15 cellular contexts compared by ENCODE assay signal in the genomic region with DNA sequence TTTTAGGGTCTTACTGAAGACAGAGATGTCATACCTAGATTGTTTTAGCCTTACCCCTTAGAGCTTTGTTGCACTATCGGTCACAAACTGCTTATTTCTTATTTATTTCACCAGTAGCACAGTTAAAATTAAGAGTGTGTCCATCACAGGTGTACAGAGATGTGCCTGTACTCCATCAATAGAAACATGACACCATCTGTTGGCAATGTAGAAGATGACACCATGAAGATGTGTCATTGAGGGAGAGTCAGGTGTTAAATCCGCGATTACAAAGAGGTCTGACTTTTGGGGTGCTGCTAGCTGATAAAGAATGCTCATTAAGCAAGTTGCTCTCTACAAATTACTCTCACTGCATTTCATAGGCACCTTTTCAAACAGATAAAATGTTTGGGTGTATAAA.
DNase-seq lines count a peak whose midpoint lies in the region; ATAC-seq and TF ChIP-seq lines count a peak whose summit lies in the region.
"Had no signal": no experiment of that assay in that cellular context is flagged by ENCODE, and none has a peak within 500 bp of the region (broad histone marks: within the 10 kb centered on the region; RNA-seq: fewer than 3 reads in every experiment).

No MANE protein-coding gene starts in this region.

- DNase-seq in activated naive CD4-positive, alpha-beta T cell treated with anti-CD3 and anti-CD28 coated beads, Interleukin-2, amount 50 U/mL, for 16 hours: no peak
- no peak for DNase-seq in LNCaP clone FGC (ENCODE audit: low read depth)
- peak in 3 of 61 donors; percentile 14 to 24 (median 17) for DNase-seq in caudate nucleus (lab: John Stamatoyannopoulos, UW)
- no peak for DNase-seq in smooth muscle cell (lab: John Stamatoyannopoulos, UW; ENCODE audit: unreplicated experiment)
- no peak for DNase-seq in PC-3
- DNase-seq in posterior cingulate gyrus: no peak
- no peak for DNase-seq in NCI-H2107 (lab: John Stamatoyannopoulos, UW)
- DNase-seq: activated CD4-positive, alpha-beta T cell treated with anti-CD3 and anti-CD28 coated beads for 4 hours; activated effector memory CD4-positive, alpha-beta T cell treated with anti-CD3 and anti-CD28 coated beads, Interleukin-2, amount 50 U/mL, for 16 hours; NCI-H1694 had no signal

- peaks cover 9% of the 10 kb centered on the region for H3K36me3 Mint-ChIP-seq in activated naive CD4-positive, alpha-beta T cell treated with anti-CD3 and anti-CD28 coated beads, Interleukin-2, amount 50 U/mL, for 24 hours

- no peaks in the 10 kb centered on the region for H3K27me3 Mint-ChIP-seq in activated naive CD4-positive, alpha-beta T cell treated with anti-CD3 and anti-CD28 coated beads, Interleukin-2, amount 50 U/mL, for 24 hours
- H3K27me3 Mint-ChIP-seq: dendritic cell treated with granulocyte-macrophage colony-stimulating factor and Interleukin-4, amounts not matched to agents 40 ng/mL and 50 ng/mL, for 4 days had no signal

- ATAC-seq in PC-3: no peak
- ATAC-seq: Right ventricle myocardium inferior had no signal

- H3K4me3 Mint-ChIP-seq in activated naive CD4-positive, alpha-beta T cell treated with anti-CD3 and anti-CD28 coated beads, Interleukin-2, amount 50 U/mL, for 24 hours: no peak overlapping the region
- H3K4me3 Mint-ChIP-seq: dendritic cell treated with granulocyte-macrophage colony-stimulating factor and Interleukin-4, amounts not matched to agents 40 ng/mL and 50 ng/mL, for 4 days had no signal

- POLR2A ChIA-PET in PC-3 (lab: Charles Lee; ENCODE audit: unreplicated experiment): no interaction called here

- no peaks in the 10 kb centered on the region for H3K9me3 Mint-ChIP-seq in activated naive CD4-positive, alpha-beta T cell treated with anti-CD3 and anti-CD28 coated beads, Interleukin-2, amount 50 U/mL, for 24 hours
- H3K9me3 Mint-ChIP-seq: dendritic cell treated with granulocyte-macrophage colony-stimulating factor and Interleukin-4, amounts not matched to agents 40 ng/mL and 50 ng/mL, for 4 days had no signal

- H3F3A ChIP-seq in smooth muscle cell (ENCODE audit: low read depth): no peaks in the 10 kb centered on the region
- no peaks in the 10 kb centered on the region for H3F3A ChIP-seq in PC-3 (ENCODE audit: low read length, unreplicated experiment)

- H3K79me2 ChIP-seq in smooth muscle cell (ENCODE audit: low read depth) (no peaks in the 10 kb centered on the region), PC-3 (ENCODE audit: low read length) (no peaks in the 10 kb centered on the region)

- peak overlapping the region; percentile 27 for H3K9ac ChIP-seq in smooth muscle cell (ENCODE audit: low read depth)
- H3K9ac ChIP-seq in PC-3 (ENCODE audit: low read length): no peak overlapping the region

- H3K27ac ChIP-seq in caudate nucleus (ENCODE audit: low read depth, low read length) (peak overlapping the region; percentile 83), smooth muscle cell (ENCODE audit: low read depth) (peak overlapping the region; percentile 70), PC-3 (ENCODE audit: low read length) (no peak overlapping the region)
- H3K27ac ChIP-seq: HL-60 had no signal

- no peaks in the 10 kb centered on the region for H3K4me1 Mint-ChIP-seq in activated naive CD4-positive, alpha-beta T cell treated with anti-CD3 and anti-CD28 coated beads, Interleukin-2, amount 50 U/mL, for 24 hours

- BruUV-seq in PC-3 (replicated peaks; lab: Mats Ljungman, UMichigan): no TSS peak

- H3K36me3 ChIP-seq in smooth muscle cell (ENCODE audit: low read depth): no peaks in the 10 kb centered on the region
- no peaks in the 10 kb centered on the region for H3K36me3 ChIP-seq in PC-3 (ENCODE audit: low read depth, low read length)

- CTCF ChIA-PET in PC-3 (lab: Charles Lee): no interaction called here

- H4K20me1 ChIP-seq in smooth muscle cell (ENCODE audit: low read depth) (no peaks in the 10 kb centered on the region), PC-3 (ENCODE audit: low read length) (no peaks in the 10 kb centered on the region)

- H3K4me3 ChIP-seq in LNCaP clone FGC (ENCODE audit: low read depth, low read length) (no peak overlapping the region), smooth muscle cell (no peak overlapping the region), PC-3 (ENCODE audit: low read length) (no peak overlapping the region)
- H3K4me3 ChIP-seq: skin epidermis had no signal

- peak; percentile 30 for TF ChIP-seq CTCF in LNCaP clone FGC (IDR thresholded peaks at IDR 0.05; ENCODE audit: control insufficient read depth, extremely low read depth, insufficient read depth)
- no peak for TF ChIP-seq CTCF in smooth muscle cell (IDR thresholded peaks at IDR 0.05; ENCODE audit: borderline replicate concordance, insufficient read depth, poor library complexity, severe bottlenecking)
- no peak for TF ChIP-seq CTCF in PC-3 (conservative IDR thresholded peaks at IDR 0.05; ENCODE audit: low read depth, low read length)

- peaks cover 12% of the 10 kb centered on the region for H3K4me1 ChIP-seq in smooth muscle cell (ENCODE audit: low read depth)
- no peaks in the 10 kb centered on the region for H3K4me1 ChIP-seq in PC-3 (ENCODE audit: insufficient read depth, low read length)

- H3K27ac Mint-ChIP-seq in activated naive CD4-positive, alpha-beta T cell treated with anti-CD3 and anti-CD28 coated beads, Interleukin-2, amount 50 U/mL, for 24 hours: peak overlapping the region; percentile 23
- H3K27ac Mint-ChIP-seq: dendritic cell treated with granulocyte-macrophage colony-stimulating factor and Interleukin-4, amounts not matched to agents 40 ng/mL and 50 ng/mL, for 4 days had no signal

- H3K9me3 ChIP-seq in smooth muscle cell (replicated peaks; ENCODE audit: low read depth) (no peaks in the 10 kb centered on the region), PC-3 (ENCODE audit: low read length) (no peaks in the 10 kb centered on the region)

- no peaks in the 10 kb centered on the region for H3K9me2 ChIP-seq in PC-3 (replicated peaks; ENCODE audit: low read length)

- no peaks in the 10 kb centered on the region for H3K27me3 ChIP-seq in smooth muscle cell (ENCODE audit: low read depth)
- no peaks in the 10 kb centered on the region for H3K27me3 ChIP-seq in PC-3 (ENCODE audit: low read length)

- H2AFZ ChIP-seq in smooth muscle cell (ENCODE audit: low read depth): no peak overlapping the region
- H2AFZ ChIP-seq in PC-3 (ENCODE audit: low read length): no peak overlapping the region

- WGBS in smooth muscle cell (ENCODE audit: low lambda C conversion rate): 83% methylated on average over 3 of the region's 3 CpGs

- H3K4me2 ChIP-seq in smooth muscle cell (no peak overlapping the region), PC-3 (ENCODE audit: low read length) (no peak overlapping the region)

- intact Hi-C loops in PC-3 (cut with micrococcal nuclease): no loop called here
- intact Hi-C loops in posterior cingulate gyrus (cut with DNase I): no loop called here
